ENCODE assay signal across 18 cellular contexts in the genomic region with DNA sequence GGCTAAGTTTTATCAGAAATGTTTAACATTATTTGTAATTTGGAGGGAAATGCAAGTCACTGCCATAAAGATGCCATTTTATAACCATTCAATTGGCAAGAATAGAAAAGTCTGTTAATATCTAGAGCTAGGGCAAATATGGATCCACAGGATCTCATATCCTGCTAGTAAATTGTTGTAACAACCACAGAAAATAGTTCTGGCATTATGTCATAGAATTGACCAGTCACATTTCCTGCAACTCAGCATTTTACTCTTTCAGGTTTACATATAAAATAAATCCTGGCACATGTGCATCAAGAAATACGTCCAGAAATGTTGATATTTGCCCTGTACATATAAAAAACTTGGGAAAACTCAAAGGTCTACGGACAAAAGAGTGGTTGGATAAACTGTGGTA. TPM values are rescaled to one million over a fixed set of nuclear protein-coding genes. Genes with fewer than 3 reads are reported as not detected.
DNase-seq lines count a peak whose midpoint lies in the region; ATAC-seq and TF ChIP-seq lines count a peak whose summit lies in the region.
"Had no signal": no experiment of that assay in that cellular context is flagged by ENCODE, and none has a peak within 500 bp of the region (broad histone marks: within the 10 kb centered on the region; RNA-seq: fewer than 3 reads in every experiment).

No MANE protein-coding gene starts in this region.

- no TSS peak for BruUV-seq in Caco-2 (replicated peaks; lab: Mats Ljungman, UMichigan)

- H3K4me3 Mint-ChIP-seq in HFFc6 (no peak overlapping the region), Caco-2 (ENCODE audit: unreplicated experiment) (no peak overlapping the region)
- H3K4me3 Mint-ChIP-seq: endodermal cell; natural killer cell; stimulated activated memory B cell treated with anti-CD40 and anti-IgM and Interleukin-4, amounts not matched to agents 10 μg/mL and 1 μg/mL and 100 μg/mL, for 72 hours had no signal

- H3K27me3 ChIP-seq in Caco-2 (replicated peaks; ENCODE audit: control insufficient read depth, insufficient read depth, low read length), result no peaks in the 10 kb centered on the region

- H3K4me1 Mint-ChIP-seq in HFFc6 (ENCODE audit: low read depth), result peaks cover 45% of the 10 kb centered on the region
- H3K4me1 Mint-ChIP-seq in Caco-2 (ENCODE audit: low read depth, unreplicated experiment), result no peaks in the 10 kb centered on the region
- H3K4me1 Mint-ChIP-seq: natural killer cell had no signal

- H3K36me3 Mint-ChIP-seq in HFFc6 (ENCODE audit: low read depth) (no peaks in the 10 kb centered on the region), Caco-2 (ENCODE audit: insufficient read depth, unreplicated experiment) (no peaks in the 10 kb centered on the region)
- H3K36me3 Mint-ChIP-seq: activated naive CD4-positive, alpha-beta T cell treated with anti-CD3 and anti-CD28 coated beads, Interleukin-2, amount 50 U/mL, for 72 hours; natural killer cell; stimulated activated memory B cell treated with anti-CD40 and anti-IgM and Interleukin-4, amounts not matched to agents 10 μg/mL and 1 μg/mL and 100 μg/mL, for 72 hours had no signal

- H3K4me1 ChIP-seq in Caco-2, result no peaks in the 10 kb centered on the region

- no peaks in the 10 kb centered on the region for H3K36me3 ChIP-seq in Caco-2 (ENCODE audit: control insufficient read depth, insufficient read depth, low read length)

- H3K9me3 ChIP-seq in Caco-2, result no peaks in the 10 kb centered on the region

- H3K27ac Mint-ChIP-seq in HFFc6, result peak overlapping the region; percentile 26; the same call in 1 of the 2 replicates
- H3K27ac Mint-ChIP-seq in Caco-2 (ENCODE audit: unreplicated experiment), result no peak overlapping the region
- H3K27ac Mint-ChIP-seq: activated naive CD4-positive, alpha-beta T cell treated with anti-CD3 and anti-CD28 coated beads, Interleukin-2, amount 50 U/mL, for 72 hours; endodermal cell; natural killer cell; stimulated activated memory B cell treated with anti-CD40 and anti-IgM and Interleukin-4, amounts not matched to agents 10 μg/mL and 1 μg/mL and 100 μg/mL, for 72 hours had no signal

- no peak for ATAC-seq in GM19324 (IDR thresholded peaks at IDR 0.05; ENCODE audit: low FRiP score, unreplicated experiment)
- ATAC-seq: activated naive CD4-positive, alpha-beta T cell treated with anti-CD3 and anti-CD28 coated beads, Interleukin-2, amount 50 U/mL, for 72 hours; natural killer cell; stimulated activated memory B cell treated with anti-CD40 and anti-IgM and Interleukin-4, amounts not matched to agents 10 μg/mL and 1 μg/mL and 100 μg/mL, for 72 hours had no signal

- H3K9me3 Mint-ChIP-seq in HFFc6 (no peaks in the 10 kb centered on the region; the same call in 1 of the 2 replicates), Caco-2 (ENCODE audit: unreplicated experiment) (no peaks in the 10 kb centered on the region)
- H3K9me3 Mint-ChIP-seq: activated naive CD4-positive, alpha-beta T cell treated with anti-CD3 and anti-CD28 coated beads, Interleukin-2, amount 50 U/mL, for 72 hours; endodermal cell; natural killer cell; stimulated activated memory B cell treated with anti-CD40 and anti-IgM and Interleukin-4, amounts not matched to agents 10 μg/mL and 1 μg/mL and 100 μg/mL, for 72 hours had no signal

- H3K27me3 Mint-ChIP-seq in HFFc6 (ENCODE audit: insufficient read depth) (no peaks in the 10 kb centered on the region), Caco-2 (ENCODE audit: insufficient read depth, unreplicated experiment) (peaks cover 12% of the 10 kb centered on the region)

- no peak overlapping the region for H3K4me3 ChIP-seq in Caco-2 (ENCODE audit: low read depth, low read length)

- intact Hi-C loops in Caco-2 (cut with micrococcal nuclease; ENCODE audit: unreplicated experiment), result no loop called here

- DNase-seq in A172 (ENCODE audit: low spot score) (peak; percentile 25), HFFc6 (peak; percentile 53), amniotic epithelial cell (ENCODE audit: low read depth) (peak; percentile 28), glomerular visceral epithelial cell (ENCODE audit: extremely low spot score) (peak; percentile 52), Caco-2 (no peak)
- no peak for DNase-seq in effector CD4-positive, alpha-beta T cell
- DNase-seq in activated CD4-positive, CD25-positive, alpha-beta regulatory T cell treated with anti-CD3 and anti-CD28 coated beads, Interleukin-2, amount 50 U/mL, for 72 hours, result no peak
- DNase-seq: activated T-cell treated with anti-CD3 and anti-CD28 coated beads for 4 hours; endodermal cell; MM.1S; natural killer cell; NCI-H2081; NCI-H526 treated with DMSO at 0.1 percent for 48 hours; stimulated activated CD4-positive, alpha-beta T cell treated with anti-CD3 and anti-CD28 coated beads, Interleukin-12 subunit alpha, Interleukin-12 subunit beta, amount 100 ng/mL, for 4 hours; trophoblast cell had no signal

- POLR2A ChIA-PET in Caco-2 (lab: Charles Lee), result no interaction called here

- no peak for TF ChIP-seq CTCF in HFFc6 (IDR thresholded peaks at IDR 0.05)
- TF ChIP-seq CTCF in Caco-2 (IDR thresholded peaks at IDR 0.05; ENCODE audit: insufficient read depth in 1 of 2, low read depth in 1 of 2, low read length in 1 of 2, severe bottlenecking in 1 of 2, unreplicated experiment in 1 of 2), result no peak

- CTCF ChIA-PET in Caco-2 (lab: Charles Lee), result no interaction called here

RNA-seq across cellular contexts. Expression of gene OSBPL6, which starts 32.9 kb away (rescaled TPM):
- total RNA-seq in A172 (2014; rRNA removed; shearing (Covaris generic)), result 2.8 and 3.1 TPM in 2 replicates
- 1 to 10 TPM; 2.4 to 7.5 (median 3.3) TPM for total RNA-seq in HFFc6 (2021; fragmentation: NEBNext Ultra II Directional; extraction: Animal tissue kit (Norgen Biotek cat#: 25700))
- total RNA-seq in Caco-2 (2022), result 1.0 and 1.5 TPM in 2 replicates
- total RNA-seq: natural killer cell had no signal

Comparison
In these comparisons a context has a peak if more than half of its experiments do, and no peak if none do; other contexts are left out.
1. DNase-seq: peak in A172 (single experiment), HFFc6 (single experiment), amniotic epithelial cell (single experiment) and glomerular visceral epithelial cell (single experiment); none in effector CD4-positive, alpha-beta T cell (single experiment), activated CD4-positive, CD25-positive, alpha-beta regulatory T cell treated with anti-CD3 and anti-CD28 coated beads, Interleukin-2, amount 50 U/mL, for 72 hours (single experiment) and Caco-2 (0 of 2).